8 cellular contexts compared by ENCODE assay signal in genomic region chr1:155192346-155193274, GRCh38. TPM values are rescaled to one million over a fixed set of nuclear protein-coding genes. Genes with fewer than 3 reads are reported as not detected.
DNase-seq lines count a peak whose midpoint lies in the region; ATAC-seq and TF ChIP-seq lines count a peak whose summit lies in the region.

No MANE protein-coding gene starts in this region.

- H3K36me3 Mint-ChIP-seq in central memory CD8-positive, alpha-beta T cell (ENCODE audit: insufficient read depth): peaks cover 10% of the 10 kb centered on the region

- peak overlapping the region; percentile 47 for H2AK5ac ChIP-seq in mesenchymal stem cell (ENCODE audit: low read length, severe bottlenecking)

- peak overlapping the region; percentile 90 for H2BK15ac ChIP-seq in mesenchymal stem cell (ENCODE audit: low read depth, poor library complexity, severe bottlenecking)

- H3K27ac ChIP-seq in SK-N-SH (ENCODE audit: low read depth in 2 of 2, low read length in 1 of 2): peak overlapping the region; percentile 78 to 86
- peak overlapping the region; percentile 67 for H3K27ac ChIP-seq in OCI-LY3 (ENCODE audit: low read length)
- H3K27ac ChIP-seq in mesenchymal stem cell (ENCODE audit: low read length, poor library complexity, severe bottlenecking): peak overlapping the region; percentile 79
- H3K27ac ChIP-seq in thymus (ENCODE audit: low read depth): peak overlapping the region; percentile 96

- peaks cover 42% of the 10 kb centered on the region for H3K4me1 Mint-ChIP-seq in central memory CD8-positive, alpha-beta T cell

- peak overlapping the region; percentile 83 for H3K4me2 ChIP-seq in SK-N-SH
- H3K4me2 ChIP-seq in OCI-LY3 (ENCODE audit: low read length): peak overlapping the region; percentile 94
- H3K4me2 ChIP-seq in mesenchymal stem cell (ENCODE audit: low read length, poor library complexity, severe bottlenecking): peak overlapping the region; percentile 75

- POLR2A ChIA-PET in SK-N-SH (lab: Yijun Ruan, JAX): interaction anchor here (0.9 to 5.1 kb wide), 7 partner anchors 8 to 35 kb away, joined by 3 to 27 read pairs (median 10); partner anchors contain the start of genes MTX1 and THBS3

- no peak for TF ChIP-seq RAD21 in SK-N-SH (IDR thresholded peaks at IDR 0.05; ENCODE audit: low read length)

- H2BK12ac ChIP-seq in mesenchymal stem cell (ENCODE audit: low read length in 2 of 2): peak overlapping the region; percentile 51 to 80

- no peak for TF ChIP-seq EP300 in SK-N-SH (IDR thresholded peaks at IDR 0.05; ENCODE audit: borderline replicate concordance in 1 of 2, low read depth in 1 of 2, low read length in 1 of 2)

- H3K14ac ChIP-seq in mesenchymal stem cell (ENCODE audit: low read length in 2 of 2): peak overlapping the region in 1 of 2 experiments; percentile 6

- WGBS in SK-N-SH (ENCODE audit: low lambda C conversion rate): 81% methylated on average over 16 of the region's 20 CpGs
- 54% methylated on average over 4 of the region's 20 CpGs for WGBS in mesenchymal stem cell
- WGBS in thymus: 28% methylated on average over 19 of the region's 20 CpGs

- H2BK5ac ChIP-seq in mesenchymal stem cell (ENCODE audit: low read depth, low read length, poor library complexity, severe bottlenecking): no peak overlapping the region

- peak overlapping the region in 1 of 2 experiments; percentile 30; a peak in 3 of 4 replicates for H3K4me3 ChIP-seq in SK-N-SH (ENCODE audit: low read depth in 2 of 2, low read length in 1 of 2)
- peak overlapping the region; percentile 80 for H3K4me3 ChIP-seq in OCI-LY3 (ENCODE audit: low read length)
- peak overlapping the region; percentile 52 to 81 for H3K4me3 ChIP-seq in mesenchymal stem cell (ENCODE audit: insufficient read depth in 1 of 2, low read depth in 1 of 2, low read length in 2 of 2)
- H3K4me3 ChIP-seq in thymus (ENCODE audit: low read length): peak overlapping the region; percentile 46

- H3K9me3 Mint-ChIP-seq in central memory CD8-positive, alpha-beta T cell: no peaks in the 10 kb centered on the region

- H3K36me3 ChIP-seq in SK-N-SH (replicated peaks in 1 of 2; ENCODE audit: control insufficient read depth in 1 of 2, insufficient read depth in 2 of 2, low read length in 1 of 2): peaks cover 0 to 13% of the 10 kb centered on the region in 2 experiments
- no peaks in the 10 kb centered on the region for H3K36me3 ChIP-seq in OCI-LY3 (replicated peaks; ENCODE audit: low read depth, low read length)
- peaks cover 11 to 16% of the 10 kb centered on the region in 2 experiments for H3K36me3 ChIP-seq in mesenchymal stem cell (ENCODE audit: control insufficient read depth in 1 of 2, insufficient read depth in 2 of 2, low read depth in 1 of 2, low read length in 2 of 2)
- no peaks in the 10 kb centered on the region for H3K36me3 ChIP-seq in thymus (ENCODE audit: control insufficient read depth, insufficient read depth)

- peak overlapping the region; percentile 7 to 91 for H3K4ac ChIP-seq in mesenchymal stem cell (ENCODE audit: low read depth in 1 of 2, low read length in 2 of 2)

- DNase-seq in SK-N-SH: peak; percentile 55
- no peak for DNase-seq in central memory CD8-positive, alpha-beta T cell (ENCODE audit: low spot score in 2 of 2)
- DNase-seq in mesenchymal stem cell: no peak
- no peak for DNase-seq in middle frontal gyrus (ENCODE audit: extremely low spot score, low spot score)
- DNase-seq in islet precursor cell: no peak

- peak overlapping the region in 1 of 2 experiments; percentile 93 for H3K18ac ChIP-seq in mesenchymal stem cell (ENCODE audit: low read depth in 1 of 2, low read length in 2 of 2)

- H4K20me1 ChIP-seq in SK-N-SH (ENCODE audit: insufficient read depth) (no peaks in the 10 kb centered on the region), OCI-LY3 (ENCODE audit: insufficient read depth, low read length) (no peaks in the 10 kb centered on the region)

- H4K8ac ChIP-seq in mesenchymal stem cell (ENCODE audit: low read length): peak overlapping the region; percentile 49

- H3K27me3 Mint-ChIP-seq in central memory CD8-positive, alpha-beta T cell: no peaks in the 10 kb centered on the region

- H3K27me3 ChIP-seq in SK-N-SH (ENCODE audit: insufficient read depth) (no peaks in the 10 kb centered on the region), OCI-LY3 (ENCODE audit: low read depth, low read length) (no peaks in the 10 kb centered on the region), mesenchymal stem cell (ENCODE audit: control insufficient read depth in 1 of 2, insufficient read depth in 1 of 2, low read length in 2 of 2) (no peaks in the 10 kb centered on the region), thymus (ENCODE audit: control insufficient read depth, insufficient read depth) (no peaks in the 10 kb centered on the region)

- H3K9me3 ChIP-seq in SK-N-SH (no peaks in the 10 kb centered on the region), OCI-LY3 (ENCODE audit: insufficient read depth, low read length) (no peaks in the 10 kb centered on the region), mesenchymal stem cell (ENCODE audit: control insufficient read depth, low read length) (no peaks in the 10 kb centered on the region), thymus (ENCODE audit: control insufficient read depth) (no peaks in the 10 kb centered on the region)

- ATAC-seq in SK-N-SH treated with all-trans-retinoic acid at 6 μM for 48 hours: no peak
- no peak for ATAC-seq in central memory CD8-positive, alpha-beta T cell (replicated peaks; ENCODE audit: extremely low read depth, poor library complexity, severe bottlenecking)

- H2AFZ ChIP-seq in SK-N-SH (ENCODE audit: low read depth) (peak overlapping the region; percentile 61), OCI-LY3 (ENCODE audit: low read depth, low read length) (peak overlapping the region; percentile 95; the same call in 1 of the 2 replicates), mesenchymal stem cell (ENCODE audit: low read depth, low read length) (peak overlapping the region; percentile 62)

- CTCF ChIA-PET in SK-N-SH (lab: Yijun Ruan, JAX): interaction anchor here (0.5 to 5.2 kb wide), 32 partner anchors 8 to 151 kb away, joined by 3 to 203 read pairs (median 4); partner anchors contain the start of genes ADAM15, KRTCAP2, MTX1 and THBS3

- peaks cover 0 to 24% of the 10 kb centered on the region in 2 experiments; a peak in 2 of 4 replicates for H3K4me1 ChIP-seq in SK-N-SH (ENCODE audit: control insufficient read depth in 1 of 2, insufficient read depth in 2 of 2, low read depth in 1 of 2, low read length in 1 of 2)
- H3K4me1 ChIP-seq in OCI-LY3 (ENCODE audit: low read length): peaks cover 24% of the 10 kb centered on the region
- H3K4me1 ChIP-seq in mesenchymal stem cell (ENCODE audit: control insufficient read depth, insufficient read depth, low read depth, low read length): peaks cover 29% of the 10 kb centered on the region
- H3K4me1 ChIP-seq in thymus (ENCODE audit: control insufficient read depth, insufficient read depth, low read length): peaks cover 20% of the 10 kb centered on the region

- H4K91ac ChIP-seq in mesenchymal stem cell (ENCODE audit: low read length): peak overlapping the region; percentile 53

- H3K9ac ChIP-seq in SK-N-SH: peak overlapping the region; percentile 61
- H3K9ac ChIP-seq in OCI-LY3 (ENCODE audit: low read length): peak overlapping the region; percentile 89
- peak overlapping the region; percentile 96 for H3K9ac ChIP-seq in mesenchymal stem cell (ENCODE audit: low read length)

- peaks cover 11% of the 10 kb centered on the region for H3F3A ChIP-seq in SK-N-SH (replicated peaks; ENCODE audit: insufficient read depth)

- peak overlapping the region; percentile 95 for H3K27ac Mint-ChIP-seq in central memory CD8-positive, alpha-beta T cell (ENCODE audit: low read depth)

- TF ChIP-seq CTCF in SK-N-SH (IDR thresholded peaks at IDR 0.05): no peak
- no peak for TF ChIP-seq CTCF in OCI-LY3 (IDR thresholded peaks at IDR 0.05; ENCODE audit: low read depth, low read length)

- no peaks in the 10 kb centered on the region for H3K9me2 ChIP-seq in SK-N-SH

- peak overlapping the region; percentile 94 for H3K4me3 Mint-ChIP-seq in central memory CD8-positive, alpha-beta T cell

- H3K23ac ChIP-seq in mesenchymal stem cell (ENCODE audit: low read length in 2 of 2): no peak overlapping the region

- H2BK120ac ChIP-seq in mesenchymal stem cell (ENCODE audit: low read depth, low read length): peak overlapping the region; percentile 43

- H3K79me1 ChIP-seq in mesenchymal stem cell (replicated peaks; ENCODE audit: low read length, poor library complexity, severe bottlenecking): peaks cover 11% of the 10 kb centered on the region

- H3K79me2 ChIP-seq in SK-N-SH (ENCODE audit: insufficient read depth) (peaks cover 19% of the 10 kb centered on the region; the same call in 1 of the 2 replicates), OCI-LY3 (ENCODE audit: low read length) (no peaks in the 10 kb centered on the region)

TF ChIP-seq in SK-N-SH, 30 proteins besides CTCF, POLR2A, EP300 and RAD21 (continues in another document):
- TF ChIP-seq TCF12 (IDR thresholded peaks at IDR 0.05): no peak
- no peak for TF ChIP-seq GABPA (IDR thresholded peaks at IDR 0.05; ENCODE audit: low read depth)

TF ChIP-seq in SK-N-SH treated with all-trans-retinoic acid at 6 μM for 48 hours, 23 proteins besides CTCF, POLR2A, EP300 and RAD21 (continues in another document):
- no peak for TF ChIP-seq RARB (CRISPR knock-in tag; IDR thresholded peaks at IDR 0.05)

RNA-seq across cellular contexts. Expression of gene THBS3, which starts 15.1 kb away (rescaled TPM):
- 124 and 162 TPM in 2 replicates for polyA plus RNA-seq in SK-N-SH (2012; rRNA removed)
- 61.2 and 79.2 TPM in 2 replicates for polyA plus RNA-seq in SK-N-SH (2012; cell fraction: cytosol; rRNA removed)
- polyA plus RNA-seq in SK-N-SH (2012; cell fraction: nucleus; rRNA removed): 430 and 590 TPM in 2 replicates
- 41.3 TPM for polyA plus RNA-seq in mesenchymal stem cell (2013, experiment 1 of 2)
- 39.4 TPM for polyA plus RNA-seq in mesenchymal stem cell (2013, experiment 2 of 2)
- 46.1 TPM for polyA plus RNA-seq in thymus

RNA-seq across cellular contexts. Expression of gene MTX1, which starts 15.9 kb away (rescaled TPM):
- polyA plus RNA-seq in SK-N-SH (2012; rRNA removed) (79.1 TPM in 2 replicates), thymus (36.8 TPM)
- polyA plus RNA-seq in SK-N-SH (2012; cell fraction: cytosol; rRNA removed): 38.5 and 57.4 TPM in 2 replicates
- 75.0 and 79.6 TPM in 2 replicates for polyA plus RNA-seq in SK-N-SH (2012; cell fraction: nucleus; rRNA removed)
- 39.5 TPM for polyA plus RNA-seq in mesenchymal stem cell (2013, experiment 1 of 2)
- 38.9 TPM for polyA plus RNA-seq in mesenchymal stem cell (2013, experiment 2 of 2)

RNA-seq across cellular contexts. Expression of gene TRIM46, which starts 19.0 kb away (rescaled TPM):
- 12.3 and 12.7 TPM in 2 replicates for polyA plus RNA-seq in SK-N-SH (2012; rRNA removed)
- 3.4 and 6.0 TPM in 2 replicates for polyA plus RNA-seq in SK-N-SH (2012; cell fraction: cytosol; rRNA removed)
- 58.4 and 75.1 TPM in 2 replicates for polyA plus RNA-seq in SK-N-SH (2012; cell fraction: nucleus; rRNA removed)
- 7.1 TPM for polyA plus RNA-seq in mesenchymal stem cell (2013, experiment 1 of 2)
- polyA plus RNA-seq in mesenchymal stem cell (2013, experiment 2 of 2): 6.5 TPM
- 4.3 TPM for polyA plus RNA-seq in thymus

RNA-seq across cellular contexts. Expression of gene KRTCAP2, which starts 19.5 kb away (rescaled TPM):
- 203 and 238 TPM in 2 replicates for polyA plus RNA-seq in SK-N-SH (2012; rRNA removed)
- 133 and 181 TPM in 2 replicates for polyA plus RNA-seq in SK-N-SH (2012; cell fraction: cytosol; rRNA removed)
- polyA plus RNA-seq in SK-N-SH (2012; cell fraction: nucleus; rRNA removed): 254 and 311 TPM in 2 replicates
- polyA plus RNA-seq in mesenchymal stem cell (2013, experiment 1 of 2): 350 TPM
- polyA plus RNA-seq in mesenchymal stem cell (2013, experiment 2 of 2): 358 TPM
- polyA plus RNA-seq in thymus: 223 TPM

RNA-seq across cellular contexts. Expression of gene DPM3, which starts 52.3 kb away (rescaled TPM):
- polyA plus RNA-seq in SK-N-SH (2012; rRNA removed) (307 and 317 TPM in 2 replicates), thymus (155 TPM)
- polyA plus RNA-seq in SK-N-SH (2012; cell fraction: cytosol; rRNA removed): 125 and 194 TPM in 2 replicates
- polyA plus RNA-seq in SK-N-SH (2012; cell fraction: nucleus; rRNA removed): 90.2 and 194 TPM in 2 replicates
- polyA plus RNA-seq in mesenchymal stem cell (2013, experiment 1 of 2): 176 TPM
- 182 TPM for polyA plus RNA-seq in mesenchymal stem cell (2013, experiment 2 of 2)
